Comparison of ENCODE assay signal across 21 cellular contexts in the genomic region with DNA sequence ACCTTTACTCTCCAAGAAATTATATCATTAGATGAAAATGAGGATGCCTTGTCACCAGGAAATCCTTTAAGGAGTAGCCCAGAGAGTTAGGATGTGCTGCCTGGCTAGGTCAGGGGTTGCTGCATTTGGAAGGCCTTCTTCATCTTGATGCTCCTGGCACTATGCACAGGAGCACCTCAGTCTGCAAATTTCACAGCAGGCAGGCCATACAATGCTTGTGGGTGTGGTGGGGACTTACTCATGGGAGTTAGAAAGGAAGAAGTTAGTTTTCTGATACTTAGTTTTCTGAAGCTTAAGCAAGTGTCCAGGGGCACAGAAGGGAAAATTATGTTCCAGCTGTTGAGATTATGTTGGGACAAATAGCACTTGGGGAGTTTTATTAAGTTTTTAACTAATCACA.
"Had no signal": no experiment of that assay in that cellular context is flagged by ENCODE, and none has a peak within 500 bp of the region (broad histone marks: within the 10 kb centered on the region; RNA-seq: fewer than 3 reads in every experiment).

No MANE protein-coding gene starts in this region.

- DNase-seq: cortex of kidney; effector memory CD8-positive, alpha-beta T cell; erythroblast; mesenchymal stem cell; mucosa of descending colon; naive B cell; nucleus accumbens; ovary; posterior cingulate gyrus; psoas muscle; right lobe of liver; small intestine; stimulated activated CD4-positive, alpha-beta T cell treated with anti-CD3 and anti-CD28 coated beads, Interleukin-12 subunit alpha, Interleukin-12 subunit beta, amount 100 ng/mL, for 4 hours; stimulated activated CD4-positive, alpha-beta T cell treated with anti-CD3 and anti-CD28 coated beads, Interleukin-1b, Interleukin-23, amount 100 ng/mL, for 48 hours; stimulated activated CD4-positive, alpha-beta T cell treated with anti-CD3 and anti-CD28 coated beads, Interleukin-4, amount 100 ng/mL, for 1 hour; stimulated activated CD8-positive, alpha-beta memory T cell treated with anti-CD3 and anti-CD28 coated beads, Interleukin-4, amount 100 ng/mL, for 48 hours; stimulated activated naive CD4-positive, alpha-beta T cell treated with Interleukin-2 at 50 U/mL for 16 hours; stomach; thyroid gland; trophoblast cell had no signal

- H3K9me3 ChIP-seq: mucosa of descending colon, ovary, psoas muscle, right lobe of liver, thyroid gland, vagina had no signal

- H3K27ac ChIP-seq: ovary, psoas muscle, right lobe of liver, stomach, thyroid gland, vagina had no signal

- H3K4me3 ChIP-seq: mucosa of descending colon, ovary, right lobe of liver, stomach, thyroid gland, vagina had no signal

- H3K36me3 ChIP-seq: ovary, thyroid gland, vagina had no signal
